8 cellular contexts compared by ENCODE assay signal in genomic region chr16:89873822-89874689, GRCh38. TPM values are rescaled to one million over a fixed set of nuclear protein-coding genes. Genes with fewer than 3 reads are reported as not detected.
DNase-seq lines count a peak whose midpoint lies in the region; ATAC-seq, FAIRE-seq and TF ChIP-seq lines count a peak whose summit lies in the region.

No MANE protein-coding gene starts in this region.

- FAIRE-seq in keratinocyte (lab: Jason Lieb, UNC): no peak

- peaks cover 40% of the 10 kb centered on the region for H3K79me2 ChIP-seq in keratinocyte (ENCODE audit: control insufficient read depth, insufficient read depth, low read length)

- ATAC-seq in GM19023 (IDR thresholded peaks at IDR 0.05; ENCODE audit: unreplicated experiment) (peak; percentile 64), HG03280 (IDR thresholded peaks at IDR 0.05; ENCODE audit: unreplicated experiment) (peak; percentile 76)

- H3K4me1 ChIP-seq in keratinocyte (ENCODE audit: control insufficient read depth, extremely low read depth, insufficient read depth, low read length): peaks cover 16% of the 10 kb centered on the region

- H3K4me3 ChIP-seq in keratinocyte (ENCODE audit: control insufficient read depth in 2 of 3, extremely low read depth in 1 of 3, insufficient read depth in 2 of 3, low read depth in 1 of 3, low read length in 3 of 3): peak overlapping the region; percentile 82 to 88 (median 86)

- no peak for TF ChIP-seq CTCF in keratinocyte (optimal IDR thresholded peaks at IDR 0.05 in 1 of 3, IDR thresholded peaks at IDR 0.05 in 1 of 3, conservative IDR thresholded peaks at IDR 0.05 in 1 of 3; ENCODE audit: extremely low read depth in 1 of 3, insufficient read depth in 2 of 3, low read length in 3 of 3)

- no peaks in the 10 kb centered on the region for H3K27me3 ChIP-seq in keratinocyte (ENCODE audit: control insufficient read depth, extremely low read depth, insufficient read depth, low read length)

- peak overlapping the region; percentile 90 for H3K4me2 ChIP-seq in keratinocyte (ENCODE audit: control insufficient read depth, extremely low read depth, insufficient read depth, low read depth, low read length)

- peak overlapping the region; percentile 96 for H3K27ac ChIP-seq in keratinocyte (ENCODE audit: control insufficient read depth, insufficient read depth, low read length)

- H2AFZ ChIP-seq in keratinocyte (ENCODE audit: control insufficient read depth, low read length): peak overlapping the region; percentile 40

- peak; percentile 95 for DNase-seq in ACHN
- DNase-seq in NCI-H446 (lab: John Stamatoyannopoulos, UW): peak; percentile 77 to 93
- DNase-seq in activated CD4-positive, alpha-beta T cell treated with anti-CD3 and anti-CD28 coated beads for 1 hour: peak; percentile 90
- peak; percentile 90 for DNase-seq in cerebellar cortex (ENCODE audit: low spot score)
- DNase-seq in keratinocyte (ENCODE audit: low read depth, low spot score): peak; percentile 81
- peak; percentile 94 to 96 for DNase-seq in stimulated activated CD4-positive, alpha-beta T cell treated with anti-CD3 and anti-CD28 coated beads, Interleukin-12 subunit alpha, Interleukin-12 subunit beta, amount 100 ng/mL, for 24 hours (ENCODE audit: low read depth in 2 of 2)

- dilution Hi-C loops in keratinocyte (cut with MboI; ENCODE audit: extremely low pct_ligation_motif_present, low sequenced_read_pairs): no loop called here

- in situ Hi-C loops in ACHN (cut with HindIII; ENCODE audit: low pct_ligation_motif_present, low pct_unique_long_range_greater_than_20kb, low sequenced_read_pairs): no loop called here

- H3K9ac ChIP-seq in keratinocyte (ENCODE audit: control insufficient read depth, extremely low read depth, insufficient read depth, low read length): peak overlapping the region; percentile 96

- H3K9me3 ChIP-seq in keratinocyte (ENCODE audit: control insufficient read depth, low read depth, low read length): no peaks in the 10 kb centered on the region

- H3K36me3 ChIP-seq in keratinocyte (ENCODE audit: control insufficient read depth in 2 of 2, extremely low read depth in 1 of 2, insufficient read depth in 2 of 2, low read length in 2 of 2): peaks cover 9% of the 10 kb centered on the region in 2 experiments

- peaks cover 4% of the 10 kb centered on the region for H4K20me1 ChIP-seq in keratinocyte (ENCODE audit: control insufficient read depth, extremely low read depth, insufficient read depth, low read length)

- no peaks in the 10 kb centered on the region for H3K9me1 ChIP-seq in keratinocyte (ENCODE audit: control insufficient read depth, extremely low read depth, insufficient read depth, low read length)

RNA-seq across cellular contexts. Expression of gene TCF25, which starts 0.7 kb away (rescaled TPM):
- polyA plus RNA-seq in keratinocyte: 92.4 to 103 TPM (median 97.5 TPM) in 3 replicates
- polyA plus RNA-seq in keratinocyte (2011; ENCODE audit: low read depth): 222 TPM
- polyA plus RNA-seq in keratinocyte (2011; cell fraction: cytosol; rRNA removed): 51.5 and 85.9 TPM in 2 replicates
- polyA plus RNA-seq in keratinocyte (2011; cell fraction: nucleus; rRNA removed): 218 and 219 TPM in 2 replicates
- 109 and 116 TPM in 2 replicates for polyA plus RNA-seq in keratinocyte (2012; ENCODE audit: low replicate concordance)
- polyA minus RNA-seq in keratinocyte: 71.8 to 112 TPM (median 90.6 TPM) in 3 replicates
- 68.1 TPM for polyA minus RNA-seq in keratinocyte (2011; cell fraction: cytosol; rRNA and poly(A)+ RNA removed)
- polyA minus RNA-seq in keratinocyte (2011; cell fraction: nucleus; rRNA and poly(A)+ RNA removed): 51.9 and 53.5 TPM in 2 replicates

RNA-seq across cellular contexts. Expression of gene MC1R, which starts 44.6 kb away (rescaled TPM):
- polyA plus RNA-seq in keratinocyte: 1.1 to 1.9 TPM (median 1.1 TPM) in 3 replicates
- polyA plus RNA-seq in keratinocyte (2011; ENCODE audit: low read depth): 0.99 TPM
- 0.23 and 0.61 TPM in 2 replicates for polyA plus RNA-seq in keratinocyte (2011; cell fraction: cytosol; rRNA removed)
- 8.9 TPM in 2 replicates for polyA plus RNA-seq in keratinocyte (2011; cell fraction: nucleus; rRNA removed)
- 0.88 and 1.8 TPM in 2 replicates for polyA plus RNA-seq in keratinocyte (2012; ENCODE audit: low replicate concordance)
- polyA minus RNA-seq in keratinocyte: 1.2 to 3.1 TPM (median 2.1 TPM) in 3 replicates
- polyA minus RNA-seq in keratinocyte (2011; cell fraction: cytosol; rRNA and poly(A)+ RNA removed): 2.1 TPM
- polyA minus RNA-seq in keratinocyte (2011; cell fraction: nucleus; rRNA and poly(A)+ RNA removed): 3.3 and 4.3 TPM in 2 replicates

RNA-seq across cellular contexts. Expression of gene SPIRE2, which starts 45.8 kb away (rescaled TPM):
- 1.1 to 1.7 TPM (median 1.3 TPM) in 3 replicates for polyA plus RNA-seq in keratinocyte
- polyA plus RNA-seq in keratinocyte (2011; ENCODE audit: low read depth): 3.1 TPM
- 0.83 and 1.2 TPM in 2 replicates for polyA plus RNA-seq in keratinocyte (2011; cell fraction: cytosol; rRNA removed)
- polyA plus RNA-seq in keratinocyte (2011; cell fraction: nucleus; rRNA removed): 3.2 and 3.4 TPM in 2 replicates
- 1.1 and 1.5 TPM in 2 replicates for polyA plus RNA-seq in keratinocyte (2012; ENCODE audit: low replicate concordance)
- 0.96 to 2.5 TPM (median 0.99 TPM) in 3 replicates for polyA minus RNA-seq in keratinocyte
- 2.9 TPM for polyA minus RNA-seq in keratinocyte (2011; cell fraction: cytosol; rRNA and poly(A)+ RNA removed)
- polyA minus RNA-seq in keratinocyte (2011; cell fraction: nucleus; rRNA and poly(A)+ RNA removed): 1.6 and 1.8 TPM in 2 replicates

RNA-seq across cellular contexts. Expression of gene TUBB3, which starts 49.1 kb away (rescaled TPM):
- 29.2 to 54.2 TPM (median 34.0 TPM) in 3 replicates for polyA plus RNA-seq in keratinocyte
- 12.0 TPM for polyA plus RNA-seq in keratinocyte (2011; ENCODE audit: low read depth)
- 43.9 and 88.8 TPM in 2 replicates for polyA plus RNA-seq in keratinocyte (2011; cell fraction: cytosol; rRNA removed)
- polyA plus RNA-seq in keratinocyte (2011; cell fraction: nucleus; rRNA removed): 53.8 and 69.2 TPM in 2 replicates
- 28.0 and 84.9 TPM in 2 replicates for polyA plus RNA-seq in keratinocyte (2012; ENCODE audit: low replicate concordance)
- 41.8 to 174 TPM (median 49.2 TPM) in 3 replicates for polyA minus RNA-seq in keratinocyte
- 125 TPM for polyA minus RNA-seq in keratinocyte (2011; cell fraction: cytosol; rRNA and poly(A)+ RNA removed)
- polyA minus RNA-seq in keratinocyte (2011; cell fraction: nucleus; rRNA and poly(A)+ RNA removed): 61.3 and 72.0 TPM in 2 replicates

RNA-seq across cellular contexts. Expression of gene FANCA, which starts 57.6 kb away (rescaled TPM):
- 4.0 to 15.6 TPM (median 11.3 TPM) in 3 replicates for polyA plus RNA-seq in keratinocyte
- polyA plus RNA-seq in keratinocyte (2011; ENCODE audit: low read depth): 0.94 TPM
- polyA plus RNA-seq in keratinocyte (2011; cell fraction: cytosol; rRNA removed): 3.0 and 3.1 TPM in 2 replicates
- polyA plus RNA-seq in keratinocyte (2011; cell fraction: nucleus; rRNA removed): 19.1 and 21.4 TPM in 2 replicates
- 1.6 and 9.3 TPM in 2 replicates for polyA plus RNA-seq in keratinocyte (2012; ENCODE audit: low replicate concordance)
- polyA minus RNA-seq in keratinocyte: 8.1 to 25.0 TPM (median 24.1 TPM) in 3 replicates
- 6.3 TPM for polyA minus RNA-seq in keratinocyte (2011; cell fraction: cytosol; rRNA and poly(A)+ RNA removed)
- polyA minus RNA-seq in keratinocyte (2011; cell fraction: nucleus; rRNA and poly(A)+ RNA removed): 10.6 and 14.5 TPM in 2 replicates

Comparison
In these comparisons a context has a peak if more than half of its experiments do, and no peak if none do; other contexts are left out.
1. Peak in every context shown above with its lines: DNase-seq, ATAC-seq, H3K4me3 ChIP-seq and H3K27ac ChIP-seq.